Comparison of ENCODE assay signal across 13 cellular contexts in genomic region chr4:15020502-15021286, GRCh38. TPM values are rescaled to one million over a fixed set of nuclear protein-coding genes. Genes with fewer than 3 reads are reported as not detected.
DNase-seq lines count a peak whose midpoint lies in the region; ATAC-seq and TF ChIP-seq lines count a peak whose summit lies in the region.
"Had no signal": no experiment of that assay in that cellular context is flagged by ENCODE, and none has a peak within 500 bp of the region (broad histone marks: within the 10 kb centered on the region; RNA-seq: fewer than 3 reads in every experiment).

No MANE protein-coding gene starts in this region.

- no peak for DNase-seq in activated B cell treated with CpG ODN at 0.5 μM for 24 hours
- no peak for DNase-seq in osteocyte (ENCODE audit: extremely low spot score, unreplicated experiment)
- no peak for DNase-seq in type B pancreatic cell (ENCODE audit: extremely low spot score, unreplicated experiment)
- no peak for DNase-seq in activated CD8-positive, alpha-beta T cell treated with anti-CD3 and anti-CD28 coated beads, Interleukin-2, amount 10 ng/mL, durations not matched to agents 7 days and 5 days
- no peak for DNase-seq in T-helper 1 cell
- DNase-seq in activated gamma-delta T cell treated with Interleukin-2 at 50 U/mL for 16 hours, result no peak
- DNase-seq: erythroblast, Kasumi-1, NCI-H524 treated with DMSO at 0.1 percent for 48 hours, T-cell had no signal

- no peaks in the 10 kb centered on the region for H3K9me3 Mint-ChIP-seq in activated B cell treated with CpG ODN at 0.5 μM for 24 hours
- H3K9me3 Mint-ChIP-seq in osteocyte (ENCODE audit: unreplicated experiment), result no peaks in the 10 kb centered on the region
- no peaks in the 10 kb centered on the region for H3K9me3 Mint-ChIP-seq in type B pancreatic cell
- no peaks in the 10 kb centered on the region for H3K9me3 Mint-ChIP-seq in activated CD8-positive, alpha-beta T cell treated with anti-CD3 and anti-CD28 coated beads, Interleukin-2, amount 10 ng/mL, durations not matched to agents 7 days and 5 days (ENCODE audit: insufficient read depth)
- H3K9me3 Mint-ChIP-seq: nephron, T-cell had no signal

- intact Hi-C loops in activated B cell treated with CpG ODN at 0.5 μM for 24 hours (cut with micrococcal nuclease), result no loop called here

- ATAC-seq in GM18502 (IDR thresholded peaks at IDR 0.05; ENCODE audit: poor library complexity, unreplicated experiment) (peak; percentile 47), HG03025 (IDR thresholded peaks at IDR 0.05; ENCODE audit: low FRiP score, unreplicated experiment) (peak; percentile 56), activated B cell treated with CpG ODN at 0.5 μM for 24 hours (ENCODE audit: low read depth) (peak; percentile 67)
- ATAC-seq in activated CD8-positive, alpha-beta T cell treated with anti-CD3 and anti-CD28 coated beads, Interleukin-2, amount 10 ng/mL, durations not matched to agents 7 days and 5 days, result no peak
- ATAC-seq: T-cell had no signal

- H3K36me3 Mint-ChIP-seq in activated B cell treated with CpG ODN at 0.5 μM for 24 hours (ENCODE audit: low read depth) (peaks cover 24% of the 10 kb centered on the region), osteocyte (ENCODE audit: unreplicated experiment) (peaks cover 60% of the 10 kb centered on the region), type B pancreatic cell (peaks cover 8% of the 10 kb centered on the region)
- peaks cover 42% of the 10 kb centered on the region for H3K36me3 Mint-ChIP-seq in activated CD8-positive, alpha-beta T cell treated with anti-CD3 and anti-CD28 coated beads, Interleukin-2, amount 10 ng/mL, durations not matched to agents 7 days and 5 days (ENCODE audit: low read depth)

- H3K4me3 Mint-ChIP-seq in activated B cell treated with CpG ODN at 0.5 μM for 24 hours (no peak overlapping the region), osteocyte (ENCODE audit: unreplicated experiment) (no peak overlapping the region), type B pancreatic cell (no peak overlapping the region)
- no peak overlapping the region for H3K4me3 Mint-ChIP-seq in activated CD8-positive, alpha-beta T cell treated with anti-CD3 and anti-CD28 coated beads, Interleukin-2, amount 10 ng/mL, durations not matched to agents 7 days and 5 days
- H3K4me3 Mint-ChIP-seq: nephron, T-cell had no signal

- H3K27ac Mint-ChIP-seq in activated B cell treated with CpG ODN at 0.5 μM for 24 hours (no peak overlapping the region), osteocyte (ENCODE audit: unreplicated experiment) (peak overlapping the region; percentile 75), type B pancreatic cell (no peak overlapping the region)
- H3K27ac Mint-ChIP-seq in activated CD8-positive, alpha-beta T cell treated with anti-CD3 and anti-CD28 coated beads, Interleukin-2, amount 10 ng/mL, durations not matched to agents 7 days and 5 days, result no peak overlapping the region
- H3K27ac Mint-ChIP-seq: nephron had no signal

- TF ChIP-seq CTCF in activated B cell treated with CpG ODN at 0.5 μM for 24 hours (IDR thresholded peaks at IDR 0.05), result no peak
- TF ChIP-seq CTCF in osteocyte (IDR thresholded peaks at IDR 0.05), result no peak
- no peak for TF ChIP-seq CTCF in type B pancreatic cell (conservative IDR thresholded peaks at IDR 0.05)

- CTCF ChIA-PET in activated B cell treated with CpG ODN at 0.5 μM for 24 hours (lab: Charles Lee), result no interaction called here
- CTCF ChIA-PET in activated CD8-positive, alpha-beta T cell treated with anti-CD3 and anti-CD28 coated beads, Interleukin-2, amount 10 ng/mL, durations not matched to agents 7 days and 5 days (lab: Charles Lee), result no interaction called here

- POLR2A ChIA-PET in activated B cell treated with CpG ODN at 0.5 μM for 24 hours (lab: Charles Lee), result interaction anchor here (1.2 kb wide), 1 partner anchor 18 kb away, joined by 3 read pairs; the partner anchor contains the start of gene CPEB2
- POLR2A ChIA-PET in activated CD8-positive, alpha-beta T cell treated with anti-CD3 and anti-CD28 coated beads, Interleukin-2, amount 10 ng/mL, durations not matched to agents 7 days and 5 days (lab: Charles Lee), result interaction anchor here (0.9 kb wide), 1 partner anchor 18 kb away, joined by 4 read pairs; no protein-coding TSS in a partner anchor

- H3K27me3 Mint-ChIP-seq in activated B cell treated with CpG ODN at 0.5 μM for 24 hours (no peaks in the 10 kb centered on the region), osteocyte (ENCODE audit: unreplicated experiment) (no peaks in the 10 kb centered on the region), type B pancreatic cell (no peaks in the 10 kb centered on the region)
- H3K27me3 Mint-ChIP-seq in activated CD8-positive, alpha-beta T cell treated with anti-CD3 and anti-CD28 coated beads, Interleukin-2, amount 10 ng/mL, durations not matched to agents 7 days and 5 days (ENCODE audit: low read depth), result no peaks in the 10 kb centered on the region
- H3K27me3 Mint-ChIP-seq: T-cell had no signal

- peaks cover 14% of the 10 kb centered on the region for H3K4me1 Mint-ChIP-seq in activated B cell treated with CpG ODN at 0.5 μM for 24 hours
- peaks cover 87% of the 10 kb centered on the region for H3K4me1 Mint-ChIP-seq in osteocyte (ENCODE audit: unreplicated experiment)
- no peaks in the 10 kb centered on the region for H3K4me1 Mint-ChIP-seq in type B pancreatic cell (ENCODE audit: unreplicated experiment)
- peaks cover 32% of the 10 kb centered on the region for H3K4me1 Mint-ChIP-seq in activated CD8-positive, alpha-beta T cell treated with anti-CD3 and anti-CD28 coated beads, Interleukin-2, amount 10 ng/mL, durations not matched to agents 7 days and 5 days (ENCODE audit: low read depth)
- H3K4me1 Mint-ChIP-seq: nephron had no signal

RNA-seq across cellular contexts. Expression of gene CPEB2, which starts 18.4 kb away (rescaled TPM):
- total RNA-seq in activated B cell treated with CpG ODN at 0.5 μM for 24 hours (6.9 and 7.2 TPM in 2 replicates), osteocyte (60.0 and 65.7 TPM in 2 replicates), type B pancreatic cell (ENCODE audit: low replicate concordance) (12.5 and 32.0 TPM in 2 replicates)
- total RNA-seq in activated CD8-positive, alpha-beta T cell treated with anti-CD3 and anti-CD28 coated beads, Interleukin-2, amount 10 ng/mL, durations not matched to agents 7 days and 5 days, result 1 to 10 TPM; 8.8 to 9.7 TPM
